8 cellular contexts compared by ENCODE assay signal in genomic region chr1:6359568-6360496, GRCh38. TPM values are rescaled to one million over a fixed set of nuclear protein-coding genes. Genes with fewer than 3 reads are reported as not detected.
DNase-seq lines count a peak whose midpoint lies in the region; ATAC-seq and TF ChIP-seq lines count a peak whose summit lies in the region.

No MANE protein-coding gene starts in this region.

- no peaks in the 10 kb centered on the region for H3K36me3 ChIP-seq in stomach
- no peaks in the 10 kb centered on the region; the same call in 1 of the 2 replicates for H3K36me3 ChIP-seq in PC-3 (ENCODE audit: low read depth, low read length)

- intact Hi-C loops in stomach (cut with DNase I; ENCODE audit: low total_unique reads) (loop anchor here (5.0 kb wide), 1 partner anchor 42 kb away; no protein-coding TSS in a partner anchor), PC-3 (cut with micrococcal nuclease) (no loop called here)

- no peaks in the 10 kb centered on the region for H3K27me3 ChIP-seq in stomach
- no peaks in the 10 kb centered on the region for H3K27me3 ChIP-seq in PC-3 (ENCODE audit: low read length)

- H3K4me2 ChIP-seq in PC-3 (ENCODE audit: low read length), result no peak overlapping the region

- H3F3A ChIP-seq in PC-3 (ENCODE audit: low read length, unreplicated experiment), result no peaks in the 10 kb centered on the region

- peaks cover 62% of the 10 kb centered on the region for H3K79me2 ChIP-seq in PC-3 (ENCODE audit: low read length)

- peak; percentile 78 for DNase-seq in CD1c-positive myeloid dendritic cell (ENCODE audit: extremely low spot score)
- peak; percentile 94 to 96 for DNase-seq in dermis microvascular lymphatic vessel endothelial cell (ENCODE audit: low read depth in 2 of 2)
- peak; percentile 76 for DNase-seq in mucosa of gallbladder (ENCODE audit: low spot score)
- DNase-seq in stomach, result peak; percentile 88
- DNase-seq in PC-3, result no peak

- 23 to 41% (median 30%) methylated on average over 11 to 17 of the region's 17 CpGs for WGBS in stomach, 5 donors

- H3K9me3 ChIP-seq in stomach (no peaks in the 10 kb centered on the region), PC-3 (ENCODE audit: low read length) (no peaks in the 10 kb centered on the region)

- peak; percentile 73 for ATAC-seq in GM19372 (IDR thresholded peaks at IDR 0.05; ENCODE audit: low read depth, unreplicated experiment)
- ATAC-seq in HG03469 (IDR thresholded peaks at IDR 0.05; ENCODE audit: unreplicated experiment), result peak; percentile 53
- no peak for ATAC-seq in PC-3

- H3K27ac ChIP-seq in VCaP, result peak overlapping the region; percentile 76
- H3K27ac ChIP-seq in stomach, result peak overlapping the region; percentile 82 to 92 (median 88)
- H3K27ac ChIP-seq in PC-3 (ENCODE audit: low read length), result no peak overlapping the region

- POLR2A ChIA-PET in PC-3 (lab: Charles Lee; ENCODE audit: unreplicated experiment), result no interaction called here

- TF ChIP-seq CTCF in VCaP (conservative IDR thresholded peaks at IDR 0.05), result no peak
- no peak for TF ChIP-seq CTCF in stomach (IDR thresholded peaks at IDR 0.05)
- no peak for TF ChIP-seq CTCF in PC-3 (conservative IDR thresholded peaks at IDR 0.05; ENCODE audit: low read depth, low read length)

- CTCF ChIA-PET in PC-3 (lab: Charles Lee), result interaction anchor here (0.6 kb wide), 1 partner anchor 81 kb away, joined by 3 read pairs; no protein-coding TSS in a partner anchor

- H3K4me1 ChIP-seq in stomach (peaks cover 32 to 64% (median 59%) of the 10 kb centered on the region in 4 donors), PC-3 (ENCODE audit: insufficient read depth, low read length) (no peaks in the 10 kb centered on the region)

- no peak for TF ChIP-seq EP300 in stomach (IDR thresholded peaks at IDR 0.05)

- no peak overlapping the region for H2AFZ ChIP-seq in PC-3 (ENCODE audit: low read length)

- BruUV-seq in PC-3 (replicated peaks; lab: Mats Ljungman, UMichigan), result no TSS peak

- no peak for TF ChIP-seq POLR2A in stomach (IDR thresholded peaks at IDR 0.05)

- H3K4me3 ChIP-seq in stomach (peak overlapping the region in 3 of 4 donors; percentile 7 to 9 (median 8)), PC-3 (ENCODE audit: low read length) (no peak overlapping the region)

- no peaks in the 10 kb centered on the region for H4K20me1 ChIP-seq in PC-3 (ENCODE audit: low read length)

- no peaks in the 10 kb centered on the region for H3K9me2 ChIP-seq in PC-3 (replicated peaks; ENCODE audit: low read length)

- H3K9ac ChIP-seq in PC-3 (ENCODE audit: low read length), result no peak overlapping the region

RNA-seq across cellular contexts. Expression of gene ACOT7, which starts 33.7 kb away (rescaled TPM):
- 21.8 and 23.9 TPM in 2 replicates for total RNA-seq in dermis microvascular lymphatic vessel endothelial cell
- total RNA-seq in mucosa of gallbladder, result 21.4 TPM
- 10 to 100 TPM in 3 of 5 donors, 1 to 10 TPM in 1, not detected in 1; 9.4 to 69.8 (median 22.6) TPM for total RNA-seq in stomach
- polyA plus RNA-seq in stomach, result 10 to 100 TPM; 17.7 to 26.3 (median 19.4) TPM
- total RNA-seq in PC-3 (2014; rRNA removed), result 164 and 165 TPM in 2 replicates

RNA-seq across cellular contexts. Expression of gene HES2, which starts 59.9 kb away (rescaled TPM):
- 16.2 and 17.6 TPM in 2 replicates for total RNA-seq in dermis microvascular lymphatic vessel endothelial cell
- 0.09 TPM for total RNA-seq in mucosa of gallbladder
- total RNA-seq in stomach, result 100 to 1,000 TPM in 1 of 5 donors, not detected in 4; 231 TPM
- 10 to 100 TPM in 1 of 3 donors, not detected in 2; 18.4 TPM for polyA plus RNA-seq in stomach
- total RNA-seq in PC-3 (2014; rRNA removed), result 41.0 and 42.9 TPM in 2 replicates
